1 cellular context compared by ENCODE assay signal in genomic region chr21:44615881-44616590, GRCh38.
TF ChIP-seq lines count a peak whose summit lies in the region.

No MANE protein-coding gene starts in this region.

TF ChIP-seq in GM23338, 12 proteins besides CTCF, POLR2A, EP300 and RAD21:
- TF ChIP-seq ZNF462 (CRISPR knock-in tag; IDR thresholded peaks at IDR 0.05) (no peak), EZH2 (IDR thresholded peaks at IDR 0.05; ENCODE audit: low read depth, unreplicated experiment) (no peak), ZNF114 (CRISPR knock-in tag; IDR thresholded peaks at IDR 0.05) (no peak), STAT1 (IDR thresholded peaks at IDR 0.05; ENCODE audit: unreplicated experiment) (no peak), ZNF331 (CRISPR knock-in tag; IDR thresholded peaks at IDR 0.05; ENCODE audit: low read depth) (no peak), ETS1 (IDR thresholded peaks at IDR 0.05) (no peak), POLR2AphosphoS5 (IDR thresholded peaks at IDR 0.05; ENCODE audit: low read depth) (no peak), EZH2phosphoT487 (IDR thresholded peaks at IDR 0.05; ENCODE audit: unreplicated experiment) (no peak), CREB1 (CRISPR knock-in tag; IDR thresholded peaks at IDR 0.05; ENCODE audit: low read depth) (no peak), JUNB (IDR thresholded peaks at IDR 0.05; ENCODE audit: unreplicated experiment) (no peak)
TF ChIP-seq in GM23338: peak in this region for 0.
